18 cellular contexts compared by ENCODE assay signal in the genomic region with DNA sequence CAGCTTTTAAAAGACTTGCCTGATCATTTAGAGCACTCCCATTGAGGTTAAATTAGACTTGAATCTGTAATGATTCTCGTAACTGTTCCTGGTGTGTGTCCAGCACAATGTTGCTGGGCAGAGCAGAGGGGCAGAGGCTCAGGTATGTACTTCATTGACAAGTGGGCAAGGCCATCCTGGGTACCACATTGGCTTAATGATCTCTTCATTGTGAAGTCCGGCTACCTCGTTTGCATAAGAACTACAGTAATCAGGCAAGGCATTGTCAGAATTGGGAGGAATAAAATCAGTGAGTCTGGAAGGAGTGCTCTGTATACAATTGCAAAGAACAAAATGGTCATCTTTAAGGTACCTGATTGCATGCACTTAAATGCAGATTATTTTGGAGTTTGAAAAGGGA. TPM values are rescaled to one million over a fixed set of nuclear protein-coding genes. Genes with fewer than 3 reads are reported as not detected.
DNase-seq lines count a peak whose midpoint lies in the region; ATAC-seq and TF ChIP-seq lines count a peak whose summit lies in the region.
"Had no signal": no experiment of that assay in that cellular context is flagged by ENCODE, and none has a peak within 500 bp of the region (broad histone marks: within the 10 kb centered on the region; RNA-seq: fewer than 3 reads in every experiment).

No MANE protein-coding gene starts in this region.

- TF ChIP-seq POLR2A in breast epithelium (IDR thresholded peaks at IDR 0.05): no peak

- peak overlapping the region; percentile 37 for H3K27ac ChIP-seq in temporal lobe (ENCODE audit: low read depth, low read length)
- H3K27ac ChIP-seq in breast epithelium: no peak overlapping the region
- H3K27ac ChIP-seq: colonic mucosa, skin epidermis, transverse colon had no signal

- no peaks in the 10 kb centered on the region for H3K27me3 ChIP-seq in breast epithelium
- H3K27me3 ChIP-seq: colonic mucosa, transverse colon had no signal

- no peaks in the 10 kb centered on the region for H3K9me3 Mint-ChIP-seq in natural killer cell treated with Interleukin-12 subunit alpha and Interleukin-12 subunit beta and Interleukin-15 and Interleukin-18, amount 100 ng/mL, for 72 hours
- H3K9me3 Mint-ChIP-seq in natural killer cell (no peaks in the 10 kb centered on the region), chondrocyte (ENCODE audit: low read depth) (no peaks in the 10 kb centered on the region)

- H3K4me1 ChIP-seq in breast epithelium: peaks cover 0 to 6% of the 10 kb centered on the region in 2 donors
- H3K4me1 ChIP-seq: colonic mucosa had no signal

- no peaks in the 10 kb centered on the region for H3K27me3 Mint-ChIP-seq in natural killer cell treated with Interleukin-12 subunit alpha and Interleukin-12 subunit beta and Interleukin-15 and Interleukin-18, amount 100 ng/mL, for 72 hours
- H3K27me3 Mint-ChIP-seq in natural killer cell (ENCODE audit: low read depth in 2 of 2) (no peaks in the 10 kb centered on the region), chondrocyte (ENCODE audit: low read depth) (no peaks in the 10 kb centered on the region)

- H3K27ac Mint-ChIP-seq in natural killer cell treated with Interleukin-12 subunit alpha and Interleukin-12 subunit beta and Interleukin-15 and Interleukin-18, amount 100 ng/mL, for 72 hours: peak overlapping the region in 1 of 2 donors; percentile 22
- H3K27ac Mint-ChIP-seq in natural killer cell: peak overlapping the region in 1 of 2 donors; percentile 18
- H3K27ac Mint-ChIP-seq in chondrocyte (ENCODE audit: unreplicated experiment): peak overlapping the region; percentile 11

- peaks cover 50% of the 10 kb centered on the region for H3K36me3 Mint-ChIP-seq in natural killer cell treated with Interleukin-12 subunit alpha and Interleukin-12 subunit beta and Interleukin-15 and Interleukin-18, amount 100 ng/mL, for 72 hours
- H3K36me3 Mint-ChIP-seq in natural killer cell (peaks cover 18% of the 10 kb centered on the region), chondrocyte (ENCODE audit: low read depth) (peaks cover 49% of the 10 kb centered on the region)

- H3K36me3 ChIP-seq in breast epithelium: peaks cover 19% of the 10 kb centered on the region

- no peak for ATAC-seq in natural killer cell treated with Interleukin-12 subunit alpha and Interleukin-12 subunit beta and Interleukin-15 and Interleukin-18, amount 100 ng/mL, for 72 hours
- ATAC-seq in natural killer cell (no peak), GM21786 (IDR thresholded peaks at IDR 0.05; ENCODE audit: unreplicated experiment) (no peak)
- ATAC-seq: stimulated activated naive CD8-positive, alpha-beta T cell treated with anti-CD3 and anti-CD28 coated beads, Interleukin-15, Interleukin-2, amounts not matched to agents 100 U/mL and 50 U/mL, for 24 hours had no signal

- no peak for TF ChIP-seq CTCF in natural killer cell (IDR thresholded peaks at IDR 0.05)
- TF ChIP-seq CTCF in chondrocyte (IDR thresholded peaks at IDR 0.05): no peak
- TF ChIP-seq CTCF in breast epithelium (IDR thresholded peaks at IDR 0.05): no peak

- H3K4me1 Mint-ChIP-seq in natural killer cell treated with Interleukin-12 subunit alpha and Interleukin-12 subunit beta and Interleukin-15 and Interleukin-18, amount 100 ng/mL, for 72 hours (ENCODE audit: low read depth in 2 of 2): peaks cover 53 to 65% of the 10 kb centered on the region in 2 donors
- peaks cover 63 to 64% of the 10 kb centered on the region in 2 donors for H3K4me1 Mint-ChIP-seq in natural killer cell
- peaks cover 61% of the 10 kb centered on the region for H3K4me1 Mint-ChIP-seq in chondrocyte (ENCODE audit: low read depth)

- DNase-seq in natural killer cell treated with Interleukin-12 subunit alpha and Interleukin-12 subunit beta and Interleukin-15 and Interleukin-18, amount 100 ng/mL, for 72 hours (ENCODE audit: low spot score): no peak
- DNase-seq in natural killer cell: no peak
- DNase-seq in chondrocyte (ENCODE audit: low spot score): no peak
- DNase-seq in breast epithelium (ENCODE audit: low spot score in 2 of 2): no peak
- no peak for DNase-seq in OCI-M1 (lab: John Stamatoyannopoulos, UW)
- DNase-seq: activated naive CD4-positive, alpha-beta T cell; colonic mucosa; HCEC 1CT; NCI-H1417; NCI-H510A; SHP77; stimulated activated CD4-positive, alpha-beta T cell treated with anti-CD3 and anti-CD28 coated beads, Interleukin-2, amount 100 ng/mL, for 24 hours; stimulated activated naive CD8-positive, alpha-beta T cell treated with anti-CD3 and anti-CD28 coated beads, Interleukin-15, Interleukin-2, amounts not matched to agents 100 U/mL and 50 U/mL, for 24 hours; transverse colon had no signal

- peak overlapping the region; percentile 10 for H3K4me3 Mint-ChIP-seq in natural killer cell treated with Interleukin-12 subunit alpha and Interleukin-12 subunit beta and Interleukin-15 and Interleukin-18, amount 100 ng/mL, for 72 hours
- H3K4me3 Mint-ChIP-seq in natural killer cell (no peak overlapping the region), chondrocyte (ENCODE audit: unreplicated experiment) (no peak overlapping the region)

- H3K4me3 ChIP-seq in breast epithelium: no peak overlapping the region
- H3K4me3 ChIP-seq: colonic mucosa, skin epidermis, transverse colon had no signal

- no peaks in the 10 kb centered on the region for H3K9me3 ChIP-seq in breast epithelium
- H3K9me3 ChIP-seq: colonic mucosa, transverse colon had no signal

- intact Hi-C loops in natural killer cell (cut with micrococcal nuclease) (loop anchor here (10.0 kb wide), 1 partner anchor 395 kb away; no protein-coding TSS in a partner anchor), breast epithelium (cut with DNase I; ENCODE audit: low total_unique reads) (loop anchor here (10.0 kb wide), 1 partner anchor 1145 kb away; no protein-coding TSS in a partner anchor)

TF ChIP-seq in PFSK-1, 5 proteins besides CTCF, POLR2A, EP300 and RAD21:
- TF ChIP-seq POLR2AphosphoS5 (IDR thresholded peaks at IDR 0.05; ENCODE audit: low read depth, low read length): peak; percentile 31; the same call in 1 of the 2 replicates
- no peak for TF ChIP-seq FOXP2 (optimal IDR thresholded peaks at IDR 0.05; ENCODE audit: borderline replicate concordance, extremely low read depth, extremely low read length, insufficient read depth)

RNA-seq across cellular contexts. Expression of a gene that starts 6.1 kb away (rescaled TPM):
- 1,000 to 10,000 TPM in 1 of 2 donors, 100 to 1,000 TPM in 1; 929 to 1,505 TPM for total RNA-seq in natural killer cell treated with Interleukin-12 subunit alpha and Interleukin-12 subunit beta and Interleukin-15 and Interleukin-18, amount 100 ng/mL, for 72 hours
- total RNA-seq in natural killer cell (1,000 to 10,000 TPM in 1 of 3 donors, 100 to 1,000 TPM in 2; 887 to 1,039 (median 981) TPM), chondrocyte (747 to 937 TPM (median 759 TPM) in 3 replicates), temporal lobe (3,098 TPM), breast epithelium (1,000 to 10,000 TPM; 2,814 to 3,927 (median 3,251) TPM)
- polyA plus RNA-seq in PFSK-1 (2012; ENCODE audit: insufficient read length, low read depth): 1,744 TPM

RNA-seq across cellular contexts. Expression of a gene that starts 10.4 kb away (rescaled TPM):
- total RNA-seq in natural killer cell treated with Interleukin-12 subunit alpha and Interleukin-12 subunit beta and Interleukin-15 and Interleukin-18, amount 100 ng/mL, for 72 hours: 10 to 100 TPM; 33.7 to 45.3 TPM
- total RNA-seq in natural killer cell (10 to 100 TPM; 15.6 to 21.0 (median 17.9) TPM), chondrocyte (13.1 to 17.4 TPM (median 13.9 TPM) in 3 replicates), temporal lobe (39.6 TPM), breast epithelium (10 to 100 TPM; 10.1 to 17.9 (median 13.4) TPM)
- 22.5 TPM for polyA plus RNA-seq in PFSK-1 (2012; ENCODE audit: insufficient read length, low read depth)
